20 cellular contexts compared by ENCODE assay signal in the genomic region with DNA sequence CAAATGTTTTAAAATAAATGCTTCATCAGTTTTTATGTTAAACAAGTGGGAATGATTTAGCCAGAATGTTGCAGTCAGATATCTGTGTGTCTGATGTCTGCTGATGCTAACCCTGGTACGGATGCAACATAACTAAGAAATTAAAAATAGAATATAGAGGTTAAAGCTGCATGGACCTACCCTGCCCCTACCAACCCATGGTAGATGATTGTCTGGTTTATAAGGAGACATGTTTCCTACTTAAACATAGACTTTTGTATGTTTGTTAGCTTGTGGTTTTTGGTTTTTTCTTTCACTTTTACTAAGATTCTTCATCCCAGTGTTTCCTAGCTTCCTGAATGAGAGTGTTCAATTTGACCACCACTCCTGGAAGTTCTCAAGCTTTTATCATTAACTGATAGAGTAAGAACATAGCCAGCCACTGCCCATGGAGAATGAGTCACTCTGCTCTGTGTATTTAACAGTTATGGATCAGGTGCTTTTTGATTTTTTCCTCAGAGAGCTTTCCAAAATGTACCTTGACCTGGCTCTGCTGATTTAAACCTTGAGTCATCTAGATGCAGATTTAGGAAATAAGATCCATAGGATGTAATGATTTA.
DNase-seq lines count a peak whose midpoint lies in the region; ATAC-seq, FAIRE-seq and TF ChIP-seq lines count a peak whose summit lies in the region.
"Had no signal": no experiment of that assay in that cellular context is flagged by ENCODE, and none has a peak within 500 bp of the region (broad histone marks: within the 10 kb centered on the region; RNA-seq: fewer than 3 reads in every experiment).

No MANE protein-coding gene starts in this region.

- no peaks in the 10 kb centered on the region for H3K79me2 ChIP-seq in GM12878 (ENCODE audit: control insufficient read depth, insufficient read depth, low read length)

- no peak overlapping the region for H3K9ac ChIP-seq in GM12878 (ENCODE audit: control insufficient read depth, insufficient read depth, low read length)

- no peak overlapping the region for H2AFZ ChIP-seq in GM12878 (ENCODE audit: control insufficient read depth, low read depth, low read length)

- H3K36me3 ChIP-seq in GM12878 (ENCODE audit: control insufficient read depth in 2 of 2, insufficient read depth in 2 of 2, low read length in 1 of 2) (no peaks in the 10 kb centered on the region), left lung (no peaks in the 10 kb centered on the region)
- H3K36me3 ChIP-seq: Peyer's patch, upper lobe of left lung had no signal

- no peak for TF ChIP-seq RAD21 in GM12878 (IDR thresholded peaks at IDR 0.05; ENCODE audit: insufficient read depth, low read depth, low read length)

- peak overlapping the region; percentile 38 for H3K27ac Mint-ChIP-seq in Calu3 (ENCODE audit: unreplicated experiment)
- H3K27ac Mint-ChIP-seq: CD4-positive, alpha-beta memory T cell; dendritic cell treated with granulocyte-macrophage colony-stimulating factor and Interleukin-4, amounts not matched to agents 40 ng/mL and 50 ng/mL, for 4 days had no signal

- H3K36me3 Mint-ChIP-seq in Calu3 (ENCODE audit: insufficient read depth, unreplicated experiment): no peaks in the 10 kb centered on the region
- H3K36me3 Mint-ChIP-seq: CD4-positive, alpha-beta memory T cell had no signal

- TF ChIP-seq EP300 in GM12878 (IDR thresholded peaks at IDR 0.05; ENCODE audit: borderline replicate concordance in 1 of 2, control insufficient read depth in 1 of 2, low read depth in 2 of 2, low read length in 2 of 2): no peak

- H3K9me3 ChIP-seq in GM12878 (replicated peaks; ENCODE audit: control insufficient read depth, insufficient read depth, low read length) (no peaks in the 10 kb centered on the region), left lung (no peaks in the 10 kb centered on the region)
- H3K9me3 ChIP-seq: Peyer's patch, upper lobe of left lung had no signal

- no peaks in the 10 kb centered on the region for H3K4me1 ChIP-seq in GM12878 (ENCODE audit: control insufficient read depth, insufficient read depth, low read length)
- H3K4me1 ChIP-seq in left lung: no peaks in the 10 kb centered on the region
- H3K4me1 ChIP-seq: Peyer's patch had no signal

- H3K4me2 ChIP-seq in GM12878 (ENCODE audit: control insufficient read depth, insufficient read depth): no peak overlapping the region

- H3K27me3 Mint-ChIP-seq in Calu3 (ENCODE audit: unreplicated experiment): no peaks in the 10 kb centered on the region
- H3K27me3 Mint-ChIP-seq: dendritic cell treated with granulocyte-macrophage colony-stimulating factor and Interleukin-4, amounts not matched to agents 40 ng/mL and 50 ng/mL, for 4 days had no signal

- RAD21 ChIA-PET in GM12878 (lab: Charles Lee; ENCODE audit: unreplicated experiment): interaction anchor here (3.1 kb wide), 1 partner anchor 41 kb away, joined by 56 read pairs; no protein-coding TSS in a partner anchor

- TF ChIP-seq CTCF in Calu3 (IDR thresholded peaks at IDR 0.05; ENCODE audit: unreplicated experiment): no peak
- no peak for TF ChIP-seq CTCF in GM12878 (IDR thresholded peaks at IDR 0.05 in 2 of 3, conservative IDR thresholded peaks at IDR 0.05 in 1 of 3; ENCODE audit: control insufficient read depth in 2 of 3, extremely low read depth in 1 of 3, insufficient read depth in 1 of 3, low read depth in 3 of 3, low read length in 3 of 3)
- TF ChIP-seq CTCF in left lung (IDR thresholded peaks at IDR 0.05): no peak

- no peaks in the 10 kb centered on the region for H4K20me1 ChIP-seq in GM12878 (ENCODE audit: control insufficient read depth, insufficient read depth)

- POLR2A ChIA-PET in GM12878 (lab: Charles Lee): no interaction called here

- SMC1A ChIA-PET in GM12878 (lab: Charles Lee; ENCODE audit: uncharacterized antibody, unreplicated experiment): interaction anchor here (0.9 to 3.4 kb wide), 3 partner anchors 9 to 41 kb away, joined by 3 to 78 read pairs (median 4); no protein-coding TSS in a partner anchor

- no peak overlapping the region for H3K4me3 ChIP-seq in GM12878
- H3K4me3 ChIP-seq in left lung: no peak overlapping the region
- H3K4me3 ChIP-seq: Peyer's patch, upper lobe of left lung had no signal

- TF ChIP-seq POLR2A in GM12878 (IDR thresholded peaks at IDR 0.05; ENCODE audit: low read depth, low read length): no peak

- ATAC-seq in HG03457 (IDR thresholded peaks at IDR 0.05; ENCODE audit: unreplicated experiment): peak; percentile 51
- peak; percentile 21; the same call in 2 of the 3 replicates for ATAC-seq in GM12878
- peak; percentile 51 for ATAC-seq in left lung
- ATAC-seq in HG03175 (IDR thresholded peaks at IDR 0.05; ENCODE audit: unreplicated experiment): no peak
- ATAC-seq in GM19035 (IDR thresholded peaks at IDR 0.05; ENCODE audit: unreplicated experiment): no peak
- ATAC-seq: esophagus mucosa had no signal

- no peak for FAIRE-seq in GM12878 (lab: Jason Lieb, UNC)
- FAIRE-seq: GM19239 had no signal

- peak overlapping the region; percentile 17 for H3K4me3 Mint-ChIP-seq in Calu3 (ENCODE audit: low read depth, unreplicated experiment)
- H3K4me3 Mint-ChIP-seq: CD4-positive, alpha-beta memory T cell; dendritic cell treated with granulocyte-macrophage colony-stimulating factor and Interleukin-4, amounts not matched to agents 40 ng/mL and 50 ng/mL, for 4 days had no signal

- in situ Hi-C loops in GM12878 (cut with MboI): no loop called here

- H3K27me3 ChIP-seq in GM12878 (replicated peaks in 1 of 2; ENCODE audit: control insufficient read depth in 2 of 2, insufficient read depth in 2 of 2, low read length in 1 of 2): peaks cover 0 to 3% of the 10 kb centered on the region in 2 experiments; a peak in 1 of 4 replicates
- no peaks in the 10 kb centered on the region for H3K27me3 ChIP-seq in left lung
- H3K27me3 ChIP-seq: Peyer's patch, upper lobe of left lung had no signal

- peaks cover 29% of the 10 kb centered on the region for H3K4me1 Mint-ChIP-seq in Calu3 (ENCODE audit: low read depth, unreplicated experiment)

- intact Hi-C loops in Calu3 (cut with micrococcal nuclease; ENCODE audit: unreplicated experiment): loop anchor here (2.0 kb wide), 1 partner anchor 365 kb away; no protein-coding TSS in a partner anchor
- intact Hi-C loops in GM12878 (cut with micrococcal nuclease; ENCODE audit: unreplicated experiment): no loop called here
- intact Hi-C loops in left lung (cut with DNase I): no loop called here

- DNase-seq in Calu3 (peak; percentile 29), GM12878 (ENCODE audit: low read depth, low spot score) (no peak), left lung (no peak)
- no peak for DNase-seq in stimulated activated CD4-positive, alpha-beta T cell treated with anti-CD3 and anti-CD28 coated beads, Interleukin-4, amount 100 ng/mL, for 24 hours
- no peak for DNase-seq in NK-92 treated with Interleukin-12 subunit alpha and Interleukin-12 subunit beta, amount 100 ng/mL, for 24 hours (lab: John Stamatoyannopoulos, UW)
- DNase-seq: activated gamma-delta T cell treated with Interleukin-2 at 50 U/mL for 16 hours; CD4-positive, alpha-beta memory T cell; GF-D8; NCI-H187 treated with DMSO at 0.1 percent for 48 hours; NCI-H524 treated with DMSO at 0.1 percent for 48 hours; Peyer's patch; stimulated activated naive CD4-positive, alpha-beta T cell; upper lobe of left lung had no signal

- no peaks in the 10 kb centered on the region for H3K9me3 Mint-ChIP-seq in Calu3 (ENCODE audit: low read depth, unreplicated experiment)
- H3K9me3 Mint-ChIP-seq: CD4-positive, alpha-beta memory T cell; dendritic cell treated with granulocyte-macrophage colony-stimulating factor and Interleukin-4, amounts not matched to agents 40 ng/mL and 50 ng/mL, for 4 days had no signal

- no peak overlapping the region for H3K27ac ChIP-seq in GM12878 (ENCODE audit: control insufficient read depth, insufficient read depth)
- H3K27ac ChIP-seq in left lung: no peak overlapping the region
- H3K27ac ChIP-seq: Peyer's patch, upper lobe of left lung, VCaP had no signal

- CTCF ChIA-PET in Calu3 (lab: Charles Lee): interaction anchor here (0.5 to 3.1 kb wide), 15 partner anchors 9 to 536 kb away, joined by 3 to 81 read pairs (median 4); a partner anchor contains a TSS
- CTCF ChIA-PET in GM12878 (lab: Yijun Ruan, JAX): interaction anchor here (0.9 to 4.7 kb wide), 7 partner anchors 10 to 299 kb away, joined by 3 to 181 read pairs (median 4); no protein-coding TSS in a partner anchor

- WGBS in GM12878 (ENCODE audit: insufficient coverage, insufficient replicate concordance, low lambda C conversion rate, missing lambda C conversion rate): 0% methylated on average over 1 of the region's 1 CpG

- BruUV-seq in Calu3 (replicated peaks; lab: Mats Ljungman, UMichigan): no TSS peak
- BruUV-seq in GM12878 (replicated peaks; lab: Mats Ljungman, UMichigan): no TSS peak

TF ChIP-seq in GM12878, 131 proteins besides CTCF, POLR2A, EP300 and RAD21 (continues in another document):
- TF ChIP-seq BCL11A (IDR thresholded peaks at IDR 0.05; ENCODE audit: low read depth, low read length) (no peak), GABPA (IDR thresholded peaks at IDR 0.05; ENCODE audit: low read depth) (no peak), STAT1 (conservative IDR thresholded peaks at IDR 0.05) (no peak), PML (IDR thresholded peaks at IDR 0.05; ENCODE audit: low read length) (no peak), GATAD2B (conservative IDR thresholded peaks at IDR 0.05; ENCODE audit: low read depth) (no peak), HDAC2 (IDR thresholded peaks at IDR 0.05) (no peak), SMARCA5 (IDR thresholded peaks at IDR 0.05) (no peak), ZNF384 (IDR thresholded peaks at IDR 0.05; ENCODE audit: borderline replicate concordance, low read depth, low read length) (no peak), DPF2 (IDR thresholded peaks at IDR 0.05) (no peak), NR2C2 (IDR thresholded peaks at IDR 0.05; ENCODE audit: borderline replicate concordance, control insufficient read depth, insufficient read length, low read depth) (no peak), FOXM1 (IDR thresholded peaks at IDR 0.05; ENCODE audit: low read depth, low read length) (no peak), MTA2 (IDR thresholded peaks at IDR 0.05; ENCODE audit: low read depth) (no peak), ASH2L (IDR thresholded peaks at IDR 0.05; ENCODE audit: borderline replicate concordance, low read depth) (no peak)
- TF ChIP-seq, protein P1, sequence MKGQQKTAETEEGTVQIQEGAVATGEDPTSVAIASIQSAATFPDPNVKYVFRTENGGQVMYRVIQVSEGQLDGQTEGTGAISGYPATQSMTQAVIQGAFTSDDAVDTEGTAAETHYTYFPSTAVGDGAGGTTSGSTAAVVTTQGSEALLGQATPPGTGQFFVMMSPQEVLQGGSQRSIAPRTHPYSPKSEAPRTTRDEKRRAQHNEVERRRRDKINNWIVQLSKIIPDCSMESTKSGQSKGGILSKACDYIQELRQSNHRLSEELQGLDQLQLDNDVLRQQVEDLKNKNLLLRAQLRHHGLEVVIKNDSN (IDR thresholded peaks at IDR 0.05; ENCODE audit: borderline replicate concordance, extremely low read length, insufficient read depth, low read depth, low read length): no peak

Comparison
In these comparisons a context has a peak if more than half of its experiments do, and no peak if none do; other contexts are left out.
1. ATAC-seq: peak in HG03457 (single experiment), GM12878 (single experiment) and left lung (single experiment); none in HG03175 (single experiment) and GM19035 (single experiment).